Comparison of ENCODE assay signal across 22 cellular contexts in the genomic region with DNA sequence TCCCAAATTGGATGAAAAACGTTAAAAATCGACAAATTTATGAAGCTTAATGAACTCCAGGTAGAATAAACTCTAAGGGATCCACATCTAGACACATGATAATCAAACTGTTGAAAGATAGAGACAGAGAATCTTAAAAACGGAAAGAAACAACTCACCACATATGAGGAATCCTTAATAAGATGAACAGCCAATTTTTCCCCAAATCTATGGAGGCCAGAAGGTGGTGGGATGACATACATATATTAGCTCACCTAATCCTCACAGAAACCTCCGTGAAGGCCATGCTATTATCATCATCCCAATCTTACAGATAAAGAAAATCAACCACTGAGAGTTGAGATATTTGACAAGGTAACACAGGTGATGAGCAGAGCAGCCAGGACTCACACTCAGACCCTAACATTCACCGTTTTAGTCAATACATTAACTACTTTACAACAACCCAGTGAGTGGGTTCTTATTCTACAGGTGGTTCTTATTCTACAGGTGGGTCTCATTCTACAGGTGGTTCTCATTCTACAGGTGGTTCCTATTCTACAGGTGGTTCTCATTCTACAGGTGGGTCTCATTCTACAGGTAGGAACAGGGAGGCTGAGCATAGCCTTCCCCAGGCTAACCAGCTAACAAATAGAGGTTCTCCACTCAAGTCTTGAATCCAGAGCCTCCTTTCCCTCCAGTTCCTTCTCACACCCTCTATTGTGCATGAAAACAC. TPM values are rescaled to one million over a fixed set of nuclear protein-coding genes. Genes with fewer than 3 reads are reported as not detected.
A peak's percentile ranks its signal among the peaks of the same experiment; 100 is the strongest.
DNase-seq lines count a peak whose midpoint lies in the region; ATAC-seq and TF ChIP-seq lines count a peak whose summit lies in the region.
"Had no signal": no experiment of that assay in that cellular context is flagged by ENCODE, and none has a peak within 500 bp of the region (broad histone marks: within the 10 kb centered on the region; RNA-seq: fewer than 3 reads in every experiment).

No MANE protein-coding gene starts in this region.

- H3K36me3 ChIP-seq in PC-3 (ENCODE audit: low read depth, low read length), result no peaks in the 10 kb centered on the region
- H3K36me3 ChIP-seq: SJCRH30 had no signal

- no peaks in the 10 kb centered on the region for H3K27me3 ChIP-seq in PC-3 (ENCODE audit: low read length)
- H3K27me3 ChIP-seq: SJCRH30 had no signal

- no peak overlapping the region for H3K4me3 ChIP-seq in PC-3 (ENCODE audit: low read length)
- H3K4me3 ChIP-seq: SJCRH30 had no signal

- DNase-seq in natural killer cell treated with Interleukin-12 subunit alpha and Interleukin-12 subunit beta and Interleukin-15 and Interleukin-18, amount 100 ng/mL, for 72 hours (ENCODE audit: low spot score), result peak; percentile 23
- no peak for DNase-seq in natural killer cell
- DNase-seq in OCI-M1 (lab: John Stamatoyannopoulos, UW), result peak; percentile 2
- DNase-seq in mesenteric fat pad (ENCODE audit: low spot score), result peak; percentile 20
- DNase-seq in activated CD8-positive, alpha-beta memory T cell treated with anti-CD3 and anti-CD28 coated beads for 24 hours, result no peak
- no peak for DNase-seq in PC-3
- DNase-seq: CD4-positive, CD25-positive, alpha-beta regulatory T cell; KG1; NCI-H1092 treated with DMSO at 0.1 percent for 48 hours; NCI-H1436 treated with DMSO at 0.1 percent for 48 hours; NCI-H1930; NCI-H226; NCI-H524; NCI-H774; SJCRH30 had no signal

- intact Hi-C loops in natural killer cell (cut with micrococcal nuclease) (no loop called here), PC-3 (cut with micrococcal nuclease) (no loop called here)

- no peak overlapping the region for H3K27ac ChIP-seq in PC-3 (ENCODE audit: low read length)
- H3K27ac ChIP-seq: HL-60, SJCRH30 had no signal

- H3K9ac ChIP-seq in PC-3 (ENCODE audit: low read length), result no peak overlapping the region

- no peak overlapping the region for H2AFZ ChIP-seq in PC-3 (ENCODE audit: low read length)

- POLR2A ChIA-PET in PC-3 (lab: Charles Lee; ENCODE audit: unreplicated experiment), result no interaction called here

- no peak overlapping the region for H3K4me2 ChIP-seq in PC-3 (ENCODE audit: low read length)

- 0 out of 2 replicates have a peak, but pooled peaks cover 7% of the 10 kb centered on the region for H3K4me1 ChIP-seq in PC-3 (ENCODE audit: insufficient read depth, low read length)

- peaks cover 5% of the 10 kb centered on the region for H3K9me3 Mint-ChIP-seq in natural killer cell treated with Interleukin-12 subunit alpha and Interleukin-12 subunit beta and Interleukin-15 and Interleukin-18, amount 100 ng/mL, for 72 hours
- peaks cover 2 to 9% of the 10 kb centered on the region in 2 donors for H3K9me3 Mint-ChIP-seq in natural killer cell

- no peak overlapping the region for H3K4me3 Mint-ChIP-seq in natural killer cell treated with Interleukin-12 subunit alpha and Interleukin-12 subunit beta and Interleukin-15 and Interleukin-18, amount 100 ng/mL, for 72 hours
- no peak overlapping the region for H3K4me3 Mint-ChIP-seq in natural killer cell
- H3K4me3 Mint-ChIP-seq: CD4-positive, CD25-positive, alpha-beta regulatory T cell; T-helper 1 cell treated with Interleukin-12 subunit alpha and Interleukin-12 subunit beta and Interleukin-4 antibody, amounts not matched to agents 30 μg/mL and 1 μg/mL, for 36 hours had no signal

- no peak overlapping the region for H3K27ac Mint-ChIP-seq in natural killer cell treated with Interleukin-12 subunit alpha and Interleukin-12 subunit beta and Interleukin-15 and Interleukin-18, amount 100 ng/mL, for 72 hours
- no peak overlapping the region for H3K27ac Mint-ChIP-seq in natural killer cell
- H3K27ac Mint-ChIP-seq: CD4-positive, CD25-positive, alpha-beta regulatory T cell; T-helper 1 cell treated with Interleukin-12 subunit alpha and Interleukin-12 subunit beta and Interleukin-4 antibody, amounts not matched to agents 30 μg/mL and 1 μg/mL, for 36 hours had no signal

- no peaks in the 10 kb centered on the region for H3K9me2 ChIP-seq in PC-3 (replicated peaks; ENCODE audit: low read length)

- peaks cover 13% of the 10 kb centered on the region for H3K36me3 Mint-ChIP-seq in natural killer cell treated with Interleukin-12 subunit alpha and Interleukin-12 subunit beta and Interleukin-15 and Interleukin-18, amount 100 ng/mL, for 72 hours
- H3K36me3 Mint-ChIP-seq in natural killer cell, result peaks cover 18% of the 10 kb centered on the region
- H3K36me3 Mint-ChIP-seq: CD4-positive, CD25-positive, alpha-beta regulatory T cell had no signal

- no peaks in the 10 kb centered on the region for H3K27me3 Mint-ChIP-seq in natural killer cell treated with Interleukin-12 subunit alpha and Interleukin-12 subunit beta and Interleukin-15 and Interleukin-18, amount 100 ng/mL, for 72 hours
- H3K27me3 Mint-ChIP-seq in natural killer cell (ENCODE audit: low read depth in 2 of 2), result no peaks in the 10 kb centered on the region

- CTCF ChIA-PET in PC-3 (lab: Charles Lee), result interaction anchor here (0.6 kb wide), 2 partner anchors 13 to 334 kb away, joined by 3 to 4 read pairs; no protein-coding TSS in a partner anchor

- BruUV-seq in PC-3 (replicated peaks; lab: Mats Ljungman, UMichigan), result no TSS peak

- TF ChIP-seq CTCF in natural killer cell (IDR thresholded peaks at IDR 0.05) (no peak), PC-3 (conservative IDR thresholded peaks at IDR 0.05; ENCODE audit: low read depth, low read length) (no peak)

- no peaks in the 10 kb centered on the region for H4K20me1 ChIP-seq in PC-3 (ENCODE audit: low read length)

- H3F3A ChIP-seq in PC-3 (ENCODE audit: low read length, unreplicated experiment), result no peaks in the 10 kb centered on the region

- peaks cover 0 to 2% of the 10 kb centered on the region in 2 donors for H3K4me1 Mint-ChIP-seq in natural killer cell treated with Interleukin-12 subunit alpha and Interleukin-12 subunit beta and Interleukin-15 and Interleukin-18, amount 100 ng/mL, for 72 hours (ENCODE audit: low read depth in 2 of 2)
- no peaks in the 10 kb centered on the region for H3K4me1 Mint-ChIP-seq in natural killer cell
- H3K4me1 Mint-ChIP-seq: CD4-positive, CD25-positive, alpha-beta regulatory T cell had no signal

- H3K9me3 ChIP-seq in PC-3 (ENCODE audit: low read length), result peaks cover 10% of the 10 kb centered on the region; the same call in 1 of the 2 replicates

- H3K79me2 ChIP-seq in PC-3 (ENCODE audit: low read length), result no peaks in the 10 kb centered on the region

- no peak for ATAC-seq in natural killer cell treated with Interleukin-12 subunit alpha and Interleukin-12 subunit beta and Interleukin-15 and Interleukin-18, amount 100 ng/mL, for 72 hours
- ATAC-seq in natural killer cell (no peak), PC-3 (no peak), HG03097 (IDR thresholded peaks at IDR 0.05; ENCODE audit: low FRiP score, unreplicated experiment) (no peak)

RNA-seq across cellular contexts. Expression of gene CACNG1, which starts 4.8 kb away (rescaled TPM):
- not detected for total RNA-seq in natural killer cell treated with Interleukin-12 subunit alpha and Interleukin-12 subunit beta and Interleukin-15 and Interleukin-18, amount 100 ng/mL, for 72 hours
- total RNA-seq in natural killer cell (not detected), mesenteric fat pad (not detected), PC-3 (2014; rRNA removed) (not detected in 2 replicates)
- total RNA-seq: A673; CD4-positive, CD25-positive, alpha-beta regulatory T cell; Daoy; H1; HT-29 had no signal

Comparison
In these comparisons a context has a peak if more than half of its experiments do, and no peak if none do; other contexts are left out.
1. DNase-seq: peak in natural killer cell treated with Interleukin-12 subunit alpha and Interleukin-12 subunit beta and Interleukin-15 and Interleukin-18, amount 100 ng/mL, for 72 hours (single experiment), OCI-M1 (single experiment) and mesenteric fat pad (single experiment); none in natural killer cell (single experiment), activated CD8-positive, alpha-beta memory T cell treated with anti-CD3 and anti-CD28 coated beads for 24 hours (single experiment) and PC-3 (single experiment).